ENCODE assay signal across 2 cellular contexts in genomic region chr17:83152745-83153611, GRCh38.
TF ChIP-seq lines count a peak whose summit lies in the region.

No MANE protein-coding gene starts in this region.

TF ChIP-seq in K562, 482 proteins besides CTCF, POLR2A, EP300 and RAD21 (continued from another document):
- TF ChIP-seq HMGXB4 (CRISPR knock-in tag; IDR thresholded peaks at IDR 0.05) (no peak), GABPA (tag; conservative IDR thresholded peaks at IDR 0.05; ENCODE audit: low read depth) (no peak), ZFP36 (IDR thresholded peaks at IDR 0.05; ENCODE audit: low read depth, low read length, partially characterized antibody) (no peak), SP2 (IDR thresholded peaks at IDR 0.05; ENCODE audit: extremely low read depth, low read depth, low read length, poor library complexity, severe bottlenecking) (no peak), CBFB (CRISPR knock-in tag; IDR thresholded peaks at IDR 0.05) (no peak), EGR1 (conservative IDR thresholded peaks at IDR 0.05) (0 out of 2 replicates have a peak, but pooled peaks have one; percentile 11), L3MBTL2 (IDR thresholded peaks at IDR 0.05) (0 out of 2 replicates have a peak, but pooled peaks have one; percentile 43), ZNF764 (CRISPR knock-in tag; IDR thresholded peaks at IDR 0.05; ENCODE audit: low read depth) (no peak), C11orf30 (IDR thresholded peaks at IDR 0.05; ENCODE audit: low read depth) (no peak), ZNF175 (CRISPR knock-in tag; IDR thresholded peaks at IDR 0.05; ENCODE audit: low read depth) (no peak), COPS2 (conservative IDR thresholded peaks at IDR 0.05) (no peak), EZH2 (IDR thresholded peaks at IDR 0.05; ENCODE audit: borderline replicate concordance, low read depth, low read length) (no peak), MYC (IDR thresholded peaks at IDR 0.05; ENCODE audit: low read depth, low read length) (no peak), MYC (CRISPR knock-in tag; IDR thresholded peaks at IDR 0.05; ENCODE audit: borderline replicate concordance, low read depth) (no peak), LCOR (CRISPR knock-in tag; IDR thresholded peaks at IDR 0.05) (no peak), E2F6 (IDR thresholded peaks at IDR 0.05; ENCODE audit: borderline replicate concordance in 1 of 2, extremely low read depth in 1 of 2, insufficient read depth in 1 of 2, insufficient read length in 1 of 2, low read depth in 1 of 2, low read length in 1 of 2, poor library complexity in 1 of 2, severe bottlenecking in 1 of 2) (peak in 1 of 2 experiments; percentile 17), KDM2B (CRISPR knock-in tag; IDR thresholded peaks at IDR 0.05) (no peak), KAT8 (IDR thresholded peaks at IDR 0.05; ENCODE audit: low read depth) (no peak), MAFG (tag; conservative IDR thresholded peaks at IDR 0.05) (no peak), ZBTB9 (CRISPR knock-in tag; IDR thresholded peaks at IDR 0.05) (no peak), CREM (IDR thresholded peaks at IDR 0.05; ENCODE audit: low read depth) (no peak), SETDB1 (IDR thresholded peaks at IDR 0.05; ENCODE audit: low read length) (no peak)

TF ChIP-seq in HepG2, 621 proteins besides CTCF, POLR2A, EP300 and RAD21 (continued from another document):
- TF ChIP-seq RERE (CRISPR knock-in tag; IDR thresholded peaks at IDR 0.05; ENCODE audit: low read depth) = no peak
- no peak for TF ChIP-seq HMGXB3 (CRISPR knock-in tag; IDR thresholded peaks at IDR 0.05; ENCODE audit: borderline replicate concordance)
